24 cellular contexts compared by ENCODE assay signal in genomic region chr5:103006921-103007320, GRCh38.
"Had no signal": no experiment of that assay in that cellular context is flagged by ENCODE, and none has a peak within 500 bp of the region (broad histone marks: within the 10 kb centered on the region; RNA-seq: fewer than 3 reads in every experiment).

No MANE protein-coding gene starts in this region.

- H3K27me3 ChIP-seq: colonic mucosa, dorsolateral prefrontal cortex, esophagus muscularis mucosa, esophagus squamous epithelium, foreskin keratinocyte, gastrocnemius medialis, gastroesophageal sphincter, heart left ventricle, heart right ventricle had no signal

- H3K4me3 ChIP-seq: colonic mucosa, coronary artery, dorsolateral prefrontal cortex, esophagus muscularis mucosa, esophagus squamous epithelium, gastrocnemius medialis, gastroesophageal sphincter, heart left ventricle, heart right ventricle had no signal

- H3K36me3 ChIP-seq: colonic mucosa had no signal

- H3K27me3 Mint-ChIP-seq: dendritic cell treated with granulocyte-macrophage colony-stimulating factor and Interleukin-4, amounts not matched to agents 40 ng/mL and 50 ng/mL, for 4 days; effector memory CD8-positive, alpha-beta T cell had no signal

- H3K4me1 ChIP-seq: colonic mucosa, esophagus squamous epithelium, foreskin keratinocyte, gastrocnemius medialis, gastroesophageal sphincter, heart left ventricle, heart right ventricle had no signal

- H3K9me3 Mint-ChIP-seq: effector memory CD8-positive, alpha-beta T cell; endodermal cell had no signal

- H3K27ac ChIP-seq: colonic mucosa, coronary artery, dorsolateral prefrontal cortex, epithelial cell of prostate, esophagus muscularis mucosa, esophagus squamous epithelium, foreskin keratinocyte, gastrocnemius medialis, gastroesophageal sphincter, heart left ventricle, heart right ventricle had no signal

- H3K27ac Mint-ChIP-seq: dendritic cell treated with granulocyte-macrophage colony-stimulating factor and Interleukin-4, amounts not matched to agents 40 ng/mL and 50 ng/mL, for 4 days; effector memory CD8-positive, alpha-beta T cell; endodermal cell had no signal

- DNase-seq: colonic mucosa; cortex of kidney; dermis blood vessel endothelial cell; dorsolateral prefrontal cortex; effector CD4-positive, alpha-beta T cell; effector CD8-positive, alpha-beta T cell; effector memory CD4-positive, alpha-beta T cell; effector memory CD8-positive, alpha-beta T cell; endodermal cell; erythroblast; esophagus squamous epithelium; foreskin fibroblast; foreskin keratinocyte; foreskin melanocyte; gastrocnemius medialis; glutamatergic neuron; head of caudate nucleus; heart left ventricle; heart right ventricle had no signal

- H3K4me3 Mint-ChIP-seq: dendritic cell treated with granulocyte-macrophage colony-stimulating factor and Interleukin-4, amounts not matched to agents 40 ng/mL and 50 ng/mL, for 4 days; effector memory CD8-positive, alpha-beta T cell; endodermal cell had no signal

- H3K9me3 ChIP-seq: colonic mucosa, esophagus muscularis mucosa, esophagus squamous epithelium, gastrocnemius medialis, gastroesophageal sphincter, heart left ventricle, heart right ventricle had no signal
